In the genomic region with DNA sequence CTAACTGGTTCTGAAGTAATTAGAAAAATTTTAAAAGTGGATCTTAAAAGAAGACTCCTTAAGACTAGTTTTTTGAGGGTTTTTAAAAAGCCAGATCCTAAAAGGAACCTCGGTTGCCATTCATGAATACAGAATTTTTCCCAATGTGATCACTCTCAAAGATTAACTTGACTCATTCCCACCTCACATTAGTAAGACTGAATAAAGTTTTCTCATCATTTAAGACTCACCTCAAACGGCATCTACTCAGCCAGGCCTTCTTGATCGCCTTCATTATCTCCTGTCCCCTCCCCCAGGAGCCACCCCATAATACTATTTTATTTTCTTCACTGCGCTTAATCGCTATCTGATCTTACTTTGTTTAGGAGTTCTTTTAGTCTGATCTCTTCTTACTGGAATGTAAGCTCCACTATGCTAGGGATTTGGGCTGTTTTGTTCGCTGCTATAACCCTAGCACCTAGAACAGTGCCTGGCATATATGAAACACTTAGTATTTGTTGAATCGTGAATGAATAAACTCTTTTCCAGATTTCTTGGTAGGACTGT, we compare ENCODE assay signal across 8 cellular contexts. TPM values are rescaled to one million over a fixed set of nuclear protein-coding genes. Genes with fewer than 3 reads are reported as not detected.
DNase-seq lines count a peak whose midpoint lies in the region; ATAC-seq and TF ChIP-seq lines count a peak whose summit lies in the region.

No MANE protein-coding gene starts in this region.

- H3K36me3 ChIP-seq in Caco-2 (ENCODE audit: control insufficient read depth, insufficient read depth, low read length) (no peaks in the 10 kb centered on the region), RWPE2 (ENCODE audit: low read depth) (no peaks in the 10 kb centered on the region), A673 (ENCODE audit: insufficient read depth, low read length, poor library complexity, severe bottlenecking) (no peaks in the 10 kb centered on the region)

- H3K27me3 Mint-ChIP-seq in Caco-2 (ENCODE audit: insufficient read depth, unreplicated experiment), result peaks cover 39% of the 10 kb centered on the region
- H3K27me3 Mint-ChIP-seq in osteocyte (ENCODE audit: unreplicated experiment), result no peaks in the 10 kb centered on the region

- no peak for ATAC-seq in RWPE2 (ENCODE audit: low read depth)

- H3K4me3 ChIP-seq in Caco-2 (ENCODE audit: low read depth, low read length) (no peak overlapping the region), RWPE2 (ENCODE audit: severe bottlenecking) (no peak overlapping the region), epithelial cell of esophagus (ENCODE audit: low read length) (no peak overlapping the region), A673 (ENCODE audit: low read depth, low read length, poor library complexity, severe bottlenecking) (no peak overlapping the region)

- H3K4me1 Mint-ChIP-seq in Caco-2 (ENCODE audit: low read depth, unreplicated experiment) (peaks cover 7% of the 10 kb centered on the region), osteocyte (ENCODE audit: unreplicated experiment) (peaks cover 15% of the 10 kb centered on the region)

- POLR2A ChIA-PET in Caco-2 (lab: Charles Lee) (no interaction called here), A673 (lab: Charles Lee; ENCODE audit: low non-redundant PET) (no interaction called here)

- H3K9me3 Mint-ChIP-seq in Caco-2 (ENCODE audit: unreplicated experiment), result no peaks in the 10 kb centered on the region
- no peaks in the 10 kb centered on the region for H3K9me3 Mint-ChIP-seq in osteocyte (ENCODE audit: unreplicated experiment)

- intact Hi-C loops in Caco-2 (cut with micrococcal nuclease; ENCODE audit: unreplicated experiment) (no loop called here), A673 (cut with micrococcal nuclease; ENCODE audit: unreplicated experiment) (no loop called here)

- CTCF ChIA-PET in Caco-2 (lab: Charles Lee) (no interaction called here), A673 (lab: Charles Lee) (no interaction called here)

- DNase-seq in Caco-2 (no peak), RWPE2 (ENCODE audit: low spot score) (no peak), epithelial cell of esophagus (ENCODE audit: low read depth) (peak; percentile 11), osteocyte (ENCODE audit: extremely low spot score, unreplicated experiment) (no peak), retina (no peak), NCI-H2029 treated with DMSO at 0.1 percent for 48 hours (lab: John Stamatoyannopoulos, UW) (no peak), A673 (ENCODE audit: low spot score) (no peak)
- no peak for DNase-seq in effector CD8-positive, alpha-beta T cell (lab: John Stamatoyannopoulos, UW)

- peaks cover 10% of the 10 kb centered on the region for H3K27me3 ChIP-seq in Caco-2 (replicated peaks; ENCODE audit: control insufficient read depth, insufficient read depth, low read length)
- H3K27me3 ChIP-seq in RWPE2 (ENCODE audit: insufficient read depth, poor library complexity, severe bottlenecking), result peaks cover 2% of the 10 kb centered on the region
- H3K27me3 ChIP-seq in A673 (replicated peaks; ENCODE audit: insufficient read depth, low read depth, low read length, poor library complexity), result peaks cover 58% of the 10 kb centered on the region

- no peaks in the 10 kb centered on the region for H3K36me3 Mint-ChIP-seq in Caco-2 (ENCODE audit: insufficient read depth, unreplicated experiment)
- no peaks in the 10 kb centered on the region for H3K36me3 Mint-ChIP-seq in osteocyte (ENCODE audit: unreplicated experiment)

- H3K4me1 ChIP-seq in Caco-2 (no peaks in the 10 kb centered on the region), RWPE2 (ENCODE audit: insufficient read depth, poor library complexity, severe bottlenecking) (no peaks in the 10 kb centered on the region), A673 (ENCODE audit: insufficient read depth, low read length, poor library complexity, severe bottlenecking) (peaks cover 6% of the 10 kb centered on the region)

- BruUV-seq in Caco-2 (replicated peaks; lab: Mats Ljungman, UMichigan), result no TSS peak
- no TSS peak for BruUV-seq in A673 (replicated peaks; lab: Mats Ljungman, UMichigan)

- no peak for TF ChIP-seq CTCF in Caco-2 (IDR thresholded peaks at IDR 0.05; ENCODE audit: insufficient read depth in 1 of 2, low read depth in 1 of 2, low read length in 1 of 2, severe bottlenecking in 1 of 2, unreplicated experiment in 1 of 2)
- no peak for TF ChIP-seq CTCF in RWPE2 (IDR thresholded peaks at IDR 0.05; ENCODE audit: poor library complexity, severe bottlenecking)
- no peak for TF ChIP-seq CTCF in epithelial cell of esophagus (IDR thresholded peaks at IDR 0.05; ENCODE audit: insufficient read depth, low read depth, low read length, missing control alignments)
- no peak for TF ChIP-seq CTCF in osteocyte (IDR thresholded peaks at IDR 0.05)
- TF ChIP-seq CTCF in A673 (conservative IDR thresholded peaks at IDR 0.05; ENCODE audit: low read depth, low read length), result no peak

- no peak overlapping the region for H3K27ac Mint-ChIP-seq in Caco-2 (ENCODE audit: unreplicated experiment)
- H3K27ac Mint-ChIP-seq in osteocyte (ENCODE audit: unreplicated experiment), result peak overlapping the region; percentile 75

- H3K9me3 ChIP-seq in Caco-2 (no peaks in the 10 kb centered on the region; the same call in 1 of the 2 replicates), RWPE2 (ENCODE audit: severe bottlenecking) (no peaks in the 10 kb centered on the region), A673 (ENCODE audit: low read depth, low read length, poor library complexity, severe bottlenecking) (no peaks in the 10 kb centered on the region)

- H3K4me3 Mint-ChIP-seq in Caco-2 (ENCODE audit: unreplicated experiment) (peak overlapping the region; percentile 70), osteocyte (ENCODE audit: unreplicated experiment) (peak overlapping the region; percentile 80)

- H3K27ac ChIP-seq in RWPE2 (ENCODE audit: poor library complexity, severe bottlenecking) (peak overlapping the region; percentile 56), A673 (ENCODE audit: low read depth, low read length, poor library complexity, severe bottlenecking) (no peak overlapping the region)

RNA-seq across cellular contexts. Expression of gene PCGF5, which starts 55.9 kb away (rescaled TPM):
- total RNA-seq in Caco-2 (2022), result 9.6 and 12.0 TPM in 2 replicates
- total RNA-seq in osteocyte, result 27.8 and 31.2 TPM in 2 replicates
- 17.3 and 17.7 TPM in 2 replicates for total RNA-seq in A673 (2021)
